In the genomic region with DNA sequence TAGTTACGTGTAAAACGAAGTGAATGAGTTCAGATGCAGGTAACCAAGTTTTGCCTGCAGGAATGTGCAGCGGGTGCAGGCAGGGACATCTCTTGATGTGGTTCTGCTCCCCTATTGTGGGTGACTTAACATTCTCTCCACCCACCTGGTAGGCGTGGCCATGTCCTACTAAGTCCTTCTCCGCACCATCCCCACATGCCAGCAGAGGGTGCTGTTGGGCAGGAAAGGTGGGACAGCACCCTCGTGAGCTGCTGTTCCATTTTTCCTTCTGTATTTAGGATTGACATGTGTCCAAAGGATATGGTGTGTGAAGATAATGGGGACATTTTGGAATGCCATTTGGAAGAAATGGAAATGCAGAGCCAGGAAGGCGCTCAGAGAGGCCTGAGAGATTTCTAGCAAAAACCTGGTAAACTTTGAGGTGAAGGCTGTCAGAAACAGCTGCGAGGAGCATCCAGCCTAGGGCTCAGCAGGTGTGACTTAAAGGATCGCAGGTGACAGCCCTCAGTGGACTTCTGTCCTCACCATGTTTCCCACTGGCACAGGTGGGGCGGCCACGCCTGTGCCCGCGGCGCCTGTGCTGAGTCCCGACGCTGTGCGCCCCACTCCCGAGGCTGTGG, we compare ENCODE assay signal across 8 cellular contexts. TPM values are rescaled to one million over a fixed set of nuclear protein-coding genes. Genes with fewer than 3 reads are reported as not detected.
DNase-seq lines count a peak whose midpoint lies in the region; ATAC-seq and TF ChIP-seq lines count a peak whose summit lies in the region.

No MANE protein-coding gene starts in this region.

- BruUV-seq in Calu3 (replicated peaks; lab: Mats Ljungman, UMichigan) = no TSS peak

- no peaks in the 10 kb centered on the region for H3K9me3 ChIP-seq in NT2/D1 (ENCODE audit: insufficient read depth, low read length)

- peak overlapping the region; percentile 26 for H3K4me3 ChIP-seq in NT2/D1 (ENCODE audit: insufficient read length, low read depth)
- H3K4me3 ChIP-seq in epithelial cell of esophagus (ENCODE audit: low read length) = peak overlapping the region; percentile 18

- CTCF ChIA-PET in Calu3 (lab: Charles Lee) = interaction anchor here (0.8 kb wide), 1 partner anchor 92 kb away, joined by 3 read pairs; no protein-coding TSS in a partner anchor

- H3K27me3 Mint-ChIP-seq in Calu3 (ENCODE audit: unreplicated experiment) = no peaks in the 10 kb centered on the region

- peak; percentile 97 for ATAC-seq in GM21423 (IDR thresholded peaks at IDR 0.05; ENCODE audit: unreplicated experiment)

- H3K4me1 Mint-ChIP-seq in Calu3 (ENCODE audit: low read depth, unreplicated experiment) = peaks cover 5% of the 10 kb centered on the region

- H3K4me1 ChIP-seq in NT2/D1 (ENCODE audit: insufficient read depth, insufficient read length) = peaks cover 3% of the 10 kb centered on the region

- intact Hi-C loops in Calu3 (cut with micrococcal nuclease; ENCODE audit: unreplicated experiment) = loop anchor here (1.0 kb wide), 1 partner anchor 87 kb away; no protein-coding TSS in a partner anchor

- no peaks in the 10 kb centered on the region for H3K36me3 Mint-ChIP-seq in Calu3 (ENCODE audit: insufficient read depth, unreplicated experiment)

- H3K27ac Mint-ChIP-seq in Calu3 (ENCODE audit: unreplicated experiment) = no peak overlapping the region

- H3K9ac ChIP-seq in NT2/D1 (ENCODE audit: insufficient read length, low read depth) = peak overlapping the region; percentile 56

- TF ChIP-seq CTCF in Calu3 (IDR thresholded peaks at IDR 0.05; ENCODE audit: unreplicated experiment) (peak; percentile 22), epithelial cell of esophagus (IDR thresholded peaks at IDR 0.05; ENCODE audit: insufficient read depth, low read depth, low read length, missing control alignments) (peak; percentile 100)

- peak; percentile 84 for DNase-seq in Calu3
- peak in 73 of 76 experiments; percentile 23 to 95 (median 84) for DNase-seq in HUDEP-2 (lab: John Stamatoyannopoulos, UW; ENCODE audit: unreplicated experiment in 76 of 76)
- DNase-seq in NT2/D1 (ENCODE audit: low read depth, low spot score) = peak; percentile 98
- peak; percentile 99 for DNase-seq in activated CD8-positive, alpha-beta memory T cell treated with anti-CD3 and anti-CD28 coated beads, Interleukin-2, amount 50 U/mL, for 4 hours
- DNase-seq in epithelial cell of esophagus (ENCODE audit: low read depth) = peak; percentile 96
- peak; percentile 95 for DNase-seq in midbrain (lab: John Stamatoyannopoulos, UW)
- DNase-seq in stimulated activated CD8-positive, alpha-beta memory T cell treated with anti-CD3 and anti-CD28 coated beads, Interleukin-15, amount 100 ng/mL, for 4 hours (ENCODE audit: low read depth in 2 of 2) = peak; percentile 81 to 93

- peak overlapping the region; percentile 78 for H3K4me3 Mint-ChIP-seq in Calu3 (ENCODE audit: low read depth, unreplicated experiment)

- H3K9me3 Mint-ChIP-seq in Calu3 (ENCODE audit: low read depth, unreplicated experiment) = no peaks in the 10 kb centered on the region

- no peaks in the 10 kb centered on the region for H3K36me3 ChIP-seq in NT2/D1 (ENCODE audit: insufficient read depth, insufficient read length, low read length)

- H3K27me3 ChIP-seq in NT2/D1 (ENCODE audit: insufficient read depth, insufficient read length) = peaks cover 3% of the 10 kb centered on the region

RNA-seq across cellular contexts. Expression of a gene that starts 26.2 kb away (rescaled TPM):
- 12.9 and 14.2 TPM in 2 replicates for total RNA-seq in Calu3 (2022)

Comparison
In these comparisons a context has a peak if more than half of its experiments do, and no peak if none do; other contexts are left out.
1. Peak in every context shown above with its lines: DNase-seq, ATAC-seq and H3K4me3 ChIP-seq.